In the genomic region with DNA sequence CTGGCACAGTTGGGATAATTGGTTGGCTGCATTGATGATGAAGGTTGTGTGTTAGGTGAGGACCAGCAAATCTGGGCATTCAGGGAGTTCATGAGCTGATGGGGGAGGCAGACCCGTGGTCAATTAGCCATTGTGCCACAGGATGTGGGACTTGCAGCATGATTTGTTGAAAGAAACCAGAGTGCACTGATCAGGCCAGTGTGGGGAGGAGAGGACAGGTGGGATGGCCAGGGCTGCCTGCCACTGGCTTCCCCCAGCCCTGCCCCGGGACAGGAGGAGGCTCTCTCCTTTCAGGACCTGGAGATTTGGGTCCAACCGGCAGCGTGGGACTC, we compare ENCODE assay signal across 14 cellular contexts. TPM values are rescaled to one million over a fixed set of nuclear protein-coding genes. Genes with fewer than 3 reads are reported as not detected.
A peak's percentile ranks its signal among the peaks of the same experiment; 100 is the strongest.
DNase-seq lines count a peak whose midpoint lies in the region; ATAC-seq and TF ChIP-seq lines count a peak whose summit lies in the region.
"Had no signal": no experiment of that assay in that cellular context is flagged by ENCODE, and none has a peak within 500 bp of the region (broad histone marks: within the 10 kb centered on the region; RNA-seq: fewer than 3 reads in every experiment).

No MANE protein-coding gene starts in this region.

- no peaks in the 10 kb centered on the region for H3K9me3 ChIP-seq in Caco-2
- H3K9me3 ChIP-seq: gastroesophageal sphincter, neutrophil had no signal

- peak overlapping the region; percentile 70 for H3K27ac ChIP-seq in RWPE1
- H3K27ac ChIP-seq: neutrophil had no signal

- no peak for DNase-seq in Caco-2
- no peak for DNase-seq in RWPE1 (ENCODE audit: low spot score)
- DNase-seq in immature natural killer cell: no peak
- no peak for DNase-seq in progenitor cell of endocrine pancreas (ENCODE audit: low spot score, unreplicated experiment)
- no peak for DNase-seq in hypothalamus (lab: John Stamatoyannopoulos, UW)
- DNase-seq in cerebellar cortex (ENCODE audit: low spot score): no peak
- DNase-seq in DMS79 treated with DMSO at 0.1 percent for 48 hours (lab: John Stamatoyannopoulos, UW): no peak
- DNase-seq: activated CD8-positive, alpha-beta memory T cell treated with anti-CD3 and anti-CD28 coated beads, Interleukin-2, amount 50 U/mL, for 48 hours; activated naive CD4-positive, alpha-beta T cell treated with anti-CD3 and anti-CD28 coated beads, Interleukin-2, amount 50 U/mL, for 16 hours; DMS79; NCI-H1092 treated with DMSO at 0.1 percent for 48 hours had no signal

- peak overlapping the region; percentile 24 for H3K4me3 ChIP-seq in Caco-2 (ENCODE audit: low read depth, low read length)
- H3K4me3 ChIP-seq: gastroesophageal sphincter had no signal

- ATAC-seq in HG03432 (IDR thresholded peaks at IDR 0.05; ENCODE audit: unreplicated experiment): no peak
- ATAC-seq: gastroesophageal sphincter had no signal

- H3K4me3 Mint-ChIP-seq in Caco-2 (ENCODE audit: unreplicated experiment) (peak overlapping the region; percentile 71), immature natural killer cell (peak overlapping the region in 4 of 5 donors; percentile 1 to 65 (median 17)), progenitor cell of endocrine pancreas (ENCODE audit: low read depth) (peak overlapping the region; percentile 5)

- TF ChIP-seq CTCF in Caco-2 (IDR thresholded peaks at IDR 0.05; ENCODE audit: insufficient read depth in 1 of 2, low read depth in 1 of 2, low read length in 1 of 2, severe bottlenecking in 1 of 2, unreplicated experiment in 1 of 2) (no peak), RWPE1 (conservative IDR thresholded peaks at IDR 0.05; ENCODE audit: low read depth) (no peak), progenitor cell of endocrine pancreas (IDR thresholded peaks at IDR 0.05; ENCODE audit: unreplicated experiment) (no peak)

- H3K27me3 Mint-ChIP-seq in Caco-2 (ENCODE audit: insufficient read depth, unreplicated experiment) (no peaks in the 10 kb centered on the region), immature natural killer cell (ENCODE audit: low read depth in 3 of 3) (peaks cover 2 to 6% (median 3%) of the 10 kb centered on the region in 3 donors), progenitor cell of endocrine pancreas (peaks cover 4% of the 10 kb centered on the region)

- no peaks in the 10 kb centered on the region for H3K9me3 Mint-ChIP-seq in Caco-2 (ENCODE audit: unreplicated experiment)
- H3K9me3 Mint-ChIP-seq in immature natural killer cell: no peaks in the 10 kb centered on the region
- H3K9me3 Mint-ChIP-seq in progenitor cell of endocrine pancreas (ENCODE audit: low read depth): no peaks in the 10 kb centered on the region

- no peaks in the 10 kb centered on the region; the same call in 1 of the 2 replicates for H3K36me3 ChIP-seq in Caco-2 (ENCODE audit: control insufficient read depth, insufficient read depth, low read length)
- H3K36me3 ChIP-seq: gastroesophageal sphincter, neutrophil had no signal

- H3K36me3 Mint-ChIP-seq in Caco-2 (ENCODE audit: insufficient read depth, unreplicated experiment) (peaks cover 19% of the 10 kb centered on the region), immature natural killer cell (no peaks in the 10 kb centered on the region), progenitor cell of endocrine pancreas (ENCODE audit: insufficient read depth) (peaks cover 3% of the 10 kb centered on the region)

- intact Hi-C loops in Caco-2 (cut with micrococcal nuclease; ENCODE audit: unreplicated experiment): loop anchor here (2.0 to 5.0 kb wide), 2 partner anchors 74 to 99 kb away; no protein-coding TSS in a partner anchor

- H3K27ac Mint-ChIP-seq in Caco-2 (ENCODE audit: unreplicated experiment) (peak overlapping the region; percentile 93), immature natural killer cell (peak overlapping the region in 2 of 6 donors; percentile 24 to 59), progenitor cell of endocrine pancreas (no peak overlapping the region)

- POLR2A ChIA-PET in Caco-2 (lab: Charles Lee): no interaction called here
- POLR2A ChIA-PET in RWPE1 (lab: Yijun Ruan, JAX; ENCODE audit: low non-redundant PET): no interaction called here

- peaks cover 49% of the 10 kb centered on the region for H3K4me1 ChIP-seq in Caco-2

- no peaks in the 10 kb centered on the region for H3K27me3 ChIP-seq in Caco-2 (replicated peaks; ENCODE audit: control insufficient read depth, insufficient read depth, low read length)
- H3K27me3 ChIP-seq: gastroesophageal sphincter had no signal

- no TSS peak for BruUV-seq in Caco-2 (replicated peaks; lab: Mats Ljungman, UMichigan)

- H3K4me1 Mint-ChIP-seq in Caco-2 (ENCODE audit: low read depth, unreplicated experiment): peaks cover 40% of the 10 kb centered on the region
- H3K4me1 Mint-ChIP-seq in immature natural killer cell: peaks cover 32 to 36% of the 10 kb centered on the region in 2 donors
- peaks cover 38% of the 10 kb centered on the region for H3K4me1 Mint-ChIP-seq in progenitor cell of endocrine pancreas (ENCODE audit: low read depth)

- CTCF ChIA-PET in Caco-2 (lab: Charles Lee): interaction anchor here (1.5 kb wide), 1 partner anchor 87 kb away, joined by 7 read pairs; no protein-coding TSS in a partner anchor
- CTCF ChIA-PET in RWPE1 (lab: Yijun Ruan, JAX): no interaction called here

RNA-seq across cellular contexts. Expression of gene CLIP2, which starts 4.3 kb away (rescaled TPM):
- total RNA-seq in Caco-2 (2022): 19.5 and 23.5 TPM in 2 replicates
- 1 to 10 TPM in 1 of 3 donors, under 1 TPM in 1, not detected in 1; 0.51 to 1.6 TPM for polyA plus RNA-seq in immature natural killer cell
- total RNA-seq in progenitor cell of endocrine pancreas: 39.9 and 42.0 TPM in 2 replicates

RNA-seq across cellular contexts. Expression of gene RFC2, which starts 39.3 kb away (rescaled TPM):
- total RNA-seq in Caco-2 (2022) (64.9 and 75.6 TPM in 2 replicates), progenitor cell of endocrine pancreas (37.0 and 42.1 TPM in 2 replicates)
- polyA plus RNA-seq in immature natural killer cell: 10 to 100 TPM; 48.1 to 79.5 (median 63.0) TPM

Comparison
In these comparisons a context has a peak if more than half of its experiments do, and no peak if none do; other contexts are left out.
1. H3K4me3 Mint-ChIP-seq: peak in every context shown above with its lines; median percentile 71 in Caco-2; 17 in immature natural killer cell; 5 in progenitor cell of endocrine pancreas.